ENCODE assay signal across 8 cellular contexts in the genomic region with DNA sequence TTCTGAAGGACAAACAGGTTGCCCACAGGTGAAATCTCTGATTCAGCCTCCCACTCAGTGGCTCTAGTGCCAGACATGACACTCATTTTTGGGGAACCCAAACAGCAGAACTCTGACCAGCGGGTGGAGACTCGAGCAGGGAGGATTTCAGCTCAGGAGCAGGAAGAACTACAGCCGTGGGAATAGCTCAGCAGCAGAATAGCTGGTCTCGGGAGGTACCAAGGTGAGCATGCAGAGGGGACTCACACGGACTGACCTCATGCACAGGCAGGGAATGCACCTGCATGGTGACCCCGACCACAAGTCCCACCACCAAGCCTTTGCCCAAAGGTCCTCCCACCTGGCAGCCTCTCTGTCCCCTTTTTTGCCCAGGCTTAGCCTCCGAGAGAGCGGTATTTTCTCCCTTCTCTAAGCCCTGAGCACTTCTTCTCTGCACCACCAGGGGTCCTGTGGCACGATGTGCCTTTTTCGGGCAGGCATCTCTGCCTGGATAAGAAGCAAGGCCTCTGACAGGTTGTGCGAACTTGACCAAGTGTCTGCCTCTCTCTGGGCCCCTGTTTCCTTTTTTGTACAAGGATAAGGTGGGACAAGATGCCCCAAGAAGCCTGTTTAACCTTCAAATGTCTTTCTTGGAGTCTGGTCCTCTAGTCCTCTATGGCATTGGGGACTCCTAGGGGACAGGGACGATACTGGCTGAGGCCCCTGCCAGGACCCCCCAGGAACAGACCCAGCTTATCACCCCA. TPM values are rescaled to one million over a fixed set of nuclear protein-coding genes. Genes with fewer than 3 reads are reported as not detected.
DNase-seq lines count a peak whose midpoint lies in the region; ATAC-seq, FAIRE-seq and TF ChIP-seq lines count a peak whose summit lies in the region.

No MANE protein-coding gene starts in this region.

- no peak for TF ChIP-seq POLR2A in H1 (IDR thresholded peaks at IDR 0.05; ENCODE audit: control extremely low read depth in 1 of 2, low read depth in 2 of 2, low read length in 2 of 2)

- no peak overlapping the region; the same call in 1 of the 2 replicates for H2BK15ac ChIP-seq in H1 (ENCODE audit: low read length)

- no peak for TF ChIP-seq EP300 in H1 (IDR thresholded peaks at IDR 0.05; ENCODE audit: borderline replicate concordance in 1 of 2, low read depth in 2 of 2, low read length in 2 of 2)

- H3K27me3 Mint-ChIP-seq in activated CD4-positive, alpha-beta memory T cell treated with anti-CD3 and anti-CD28 coated beads, Interleukin-2, amount 10 ng/mL, durations not matched to agents 7 days and 5 days: peaks cover 2% of the 10 kb centered on the region
- H3K27me3 Mint-ChIP-seq in nephron progenitor cell (ENCODE audit: low read depth, poor library complexity): peaks cover 18% of the 10 kb centered on the region

- intact Hi-C loops in Right ventricle myocardium inferior (cut with DNase I) (no loop called here), cardiac septum (cut with DNase I) (loop anchor here (1.0 kb wide), 1 partner anchor 20 kb away; no protein-coding TSS in a partner anchor)

- POLR2A ChIA-PET in activated CD4-positive, alpha-beta memory T cell treated with anti-CD3 and anti-CD28 coated beads, Interleukin-2, amount 10 ng/mL, durations not matched to agents 7 days and 5 days (lab: Charles Lee): interaction anchor here (1.0 to 1.3 kb wide), 2 partner anchors 15 to 19 kb away, joined by 3 to 4 read pairs; no protein-coding TSS in a partner anchor
- POLR2A ChIA-PET in H1 (lab: Charles Lee; ENCODE audit: partially characterized antibody): interaction anchor here (0.6 to 1.5 kb wide), 2 partner anchors 12 to 37 kb away, joined by 3 read pairs; no protein-coding TSS in a partner anchor

- H2BK12ac ChIP-seq in H1 (ENCODE audit: low read depth, low read length): peak overlapping the region; percentile 2; the same call in 1 of the 2 replicates

- peak; percentile 73 for ATAC-seq in Right ventricle myocardium inferior
- no peak for ATAC-seq in GM19328 (IDR thresholded peaks at IDR 0.05; ENCODE audit: unreplicated experiment)

- H3K27ac ChIP-seq in H1 (ENCODE audit: low read depth, low read length): no peak overlapping the region

- H3K36me3 Mint-ChIP-seq in activated CD4-positive, alpha-beta memory T cell treated with anti-CD3 and anti-CD28 coated beads, Interleukin-2, amount 10 ng/mL, durations not matched to agents 7 days and 5 days (ENCODE audit: low read depth): no peaks in the 10 kb centered on the region
- H3K36me3 Mint-ChIP-seq in nephron progenitor cell (ENCODE audit: low read depth): no peaks in the 10 kb centered on the region

- H2AFZ ChIP-seq in H1 (ENCODE audit: low read length): peak overlapping the region; percentile 75

- H2BK5ac ChIP-seq in H1 (ENCODE audit: low read depth, low read length): no peak overlapping the region

- no peaks in the 10 kb centered on the region for H3K79me2 ChIP-seq in H1 (ENCODE audit: control insufficient read depth in 1 of 2, insufficient read depth in 2 of 2, low read length in 2 of 2)

- peaks cover 11% of the 10 kb centered on the region for H3K4me1 Mint-ChIP-seq in activated CD4-positive, alpha-beta memory T cell treated with anti-CD3 and anti-CD28 coated beads, Interleukin-2, amount 10 ng/mL, durations not matched to agents 7 days and 5 days
- H3K4me1 Mint-ChIP-seq in nephron progenitor cell: peaks cover 4% of the 10 kb centered on the region

- no peak overlapping the region for H3K4me3 ChIP-seq in H1 (ENCODE audit: extremely low read depth in 1 of 4, insufficient read depth in 2 of 4, low read depth in 3 of 4, low read length in 4 of 4)

- H3K4me2 ChIP-seq in H1 (ENCODE audit: insufficient read depth in 1 of 2, low read depth in 2 of 2, low read length in 2 of 2): peak overlapping the region; percentile 1 to 47; a peak in 2 of 4 replicates

- no peak overlapping the region for H3K23ac ChIP-seq in H1 (ENCODE audit: insufficient read length)

- no peaks in the 10 kb centered on the region for H3K9me3 ChIP-seq in H1 (ENCODE audit: insufficient read depth in 2 of 2, low read depth in 1 of 2, low read length in 1 of 2)

- no peaks in the 10 kb centered on the region for H3K79me1 ChIP-seq in H1 (ENCODE audit: low read depth, low read length)

- 43% methylated on average over 12 of the region's 12 CpGs; no CpG with 5 or more reads in 1 of the 2 experiments for WGBS in H1 (ENCODE audit: extremely low coverage in 1 of 2, insufficient coverage in 1 of 2, insufficient read length in 1 of 2, insufficient replicate concordance in 2 of 2, low coverage in 1 of 2, low lambda C conversion rate in 2 of 2, missing lambda C conversion rate in 1 of 2), 2 experiments

- peak; percentile 89 for FAIRE-seq in H1 (lab: Jason Lieb, UNC)

- H3K18ac ChIP-seq in H1 (ENCODE audit: extremely low read depth, low read length): peak overlapping the region; percentile 71; the same call in 1 of the 2 replicates

- H4K5ac ChIP-seq in H1 (ENCODE audit: insufficient read length, low read depth, low read length): no peak overlapping the region

- TF ChIP-seq CTCF in H1 (IDR thresholded peaks at IDR 0.05; ENCODE audit: control extremely low read depth in 1 of 3, insufficient read depth in 1 of 3, low read depth in 1 of 3, low read length in 3 of 3) (peak; percentile 72 to 92 (median 80)), nephron progenitor cell (IDR thresholded peaks at IDR 0.05) (peak; percentile 85)

- no peaks in the 10 kb centered on the region for H3K9me3 Mint-ChIP-seq in activated CD4-positive, alpha-beta memory T cell treated with anti-CD3 and anti-CD28 coated beads, Interleukin-2, amount 10 ng/mL, durations not matched to agents 7 days and 5 days
- H3K9me3 Mint-ChIP-seq in nephron progenitor cell: no peaks in the 10 kb centered on the region

- H2BK120ac ChIP-seq in H1 (replicated peaks; ENCODE audit: low read depth, low read length): no peak overlapping the region

- H3K4me1 ChIP-seq in H1 (replicated peaks in 1 of 4; ENCODE audit: control insufficient read depth in 3 of 4, insufficient read depth in 4 of 4, low read length in 3 of 4): peaks cover 0 to 5% (median 1%) of the 10 kb centered on the region in 4 experiments; a peak in 4 of 7 replicates

- H3K4me3 Mint-ChIP-seq in activated CD4-positive, alpha-beta memory T cell treated with anti-CD3 and anti-CD28 coated beads, Interleukin-2, amount 10 ng/mL, durations not matched to agents 7 days and 5 days: no peak overlapping the region
- no peak overlapping the region for H3K4me3 Mint-ChIP-seq in nephron progenitor cell

- no peak overlapping the region for H4K8ac ChIP-seq in H1 (ENCODE audit: extremely low read depth, insufficient read depth, low read length)

- H3K27me3 ChIP-seq in H1 (replicated peaks in 1 of 4; ENCODE audit: control insufficient read depth in 3 of 4, extremely low read depth in 1 of 4, insufficient read depth in 3 of 4, low read length in 3 of 4): no peaks in the 10 kb centered on the region

- peak overlapping the region; percentile 2 for H4K91ac ChIP-seq in H1 (replicated peaks; ENCODE audit: insufficient read length, low read length)

- H3K4ac ChIP-seq in H1 (replicated peaks; ENCODE audit: insufficient read length, low read depth, low read length): no peak overlapping the region

- H3K9ac ChIP-seq in H1 (replicated peaks in 1 of 4; ENCODE audit: extremely low read depth in 1 of 4, low read depth in 3 of 4, low read length in 3 of 4): no peak overlapping the region

- DNase-seq in Right ventricle myocardium inferior (ENCODE audit: missing footprints) (peak; percentile 75), cardiac septum (ENCODE audit: low spot score) (no peak), NCI-H2171 treated with DMSO at 0.1 percent for 48 hours (lab: John Stamatoyannopoulos, UW) (peak; percentile 16), H1 (ENCODE audit: low read depth in 1 of 2, low spot score in 2 of 2) (peak in 1 of 2 experiments; percentile 83), nephron progenitor cell (peak; percentile 61), NCI-H187 treated with DMSO at 0.1 percent for 48 hours (lab: John Stamatoyannopoulos, UW) (no peak)
- DNase-seq in activated CD4-positive, alpha-beta memory T cell treated with anti-CD3 and anti-CD28 coated beads, Interleukin-2, amount 10 ng/mL, durations not matched to agents 7 days and 5 days: peak; percentile 72

- H3K14ac ChIP-seq in H1 (ENCODE audit: insufficient read length): no peak overlapping the region

- peak; percentile 57 to 68 for TF ChIP-seq RAD21 in H1 (IDR thresholded peaks at IDR 0.05 in 1 of 2, conservative IDR thresholded peaks at IDR 0.05 in 1 of 2; ENCODE audit: low read depth in 2 of 2, low read length in 2 of 2)

- H3K27ac Mint-ChIP-seq in activated CD4-positive, alpha-beta memory T cell treated with anti-CD3 and anti-CD28 coated beads, Interleukin-2, amount 10 ng/mL, durations not matched to agents 7 days and 5 days: no peak overlapping the region
- H3K27ac Mint-ChIP-seq in nephron progenitor cell: no peak overlapping the region

- no peaks in the 10 kb centered on the region for H4K20me1 ChIP-seq in H1 (replicated peaks in 1 of 2; ENCODE audit: control insufficient read depth in 1 of 2, insufficient read depth in 2 of 2, low read length in 2 of 2)

- no peak overlapping the region for H2AK5ac ChIP-seq in H1 (ENCODE audit: low read depth, low read length)

- no peaks in the 10 kb centered on the region for H3K23me2 ChIP-seq in H1 (ENCODE audit: low read depth, low read length)

- no peak overlapping the region; the same call in none of the 2 replicates for H2BK20ac ChIP-seq in H1 (ENCODE audit: low read length)

- no peak overlapping the region for H3K56ac ChIP-seq in H1 (replicated peaks; ENCODE audit: insufficient read length, low read depth, low read length)

- CTCF ChIA-PET in activated CD4-positive, alpha-beta memory T cell treated with anti-CD3 and anti-CD28 coated beads, Interleukin-2, amount 10 ng/mL, durations not matched to agents 7 days and 5 days (lab: Charles Lee): interaction anchor here (0.6 to 2.4 kb wide), 10 partner anchors 10 to 213 kb away, joined by 3 to 35 read pairs (median 3); no protein-coding TSS in a partner anchor
- CTCF ChIA-PET in H1 (lab: Charles Lee; ENCODE audit: partially characterized antibody): interaction anchor here (0.5 to 2.8 kb wide), 21 partner anchors 8 to 358 kb away, joined by 3 to 30 read pairs (median 4); no protein-coding TSS in a partner anchor

- H3K36me3 ChIP-seq in H1 (ENCODE audit: control insufficient read depth in 2 of 4, insufficient read depth in 4 of 4, low read length in 3 of 4): no peaks in the 10 kb centered on the region

RNA-seq across cellular contexts. Expression of a gene that starts 8.8 kb away (rescaled TPM):
- 5.1 TPM for total RNA-seq in Right ventricle myocardium inferior
- 3.8 TPM for total RNA-seq in cardiac septum
- not detected for total RNA-seq in activated CD4-positive, alpha-beta memory T cell treated with anti-CD3 and anti-CD28 coated beads, Interleukin-2, amount 10 ng/mL, durations not matched to agents 7 days and 5 days
- 0.22 and 0.36 TPM in 2 replicates for total RNA-seq in H1 (2021; fragmentation: NEBNext Ultra II Directional; extraction: Animal tissue kit (Norgen Biotek cat#: 25700))
- polyA plus RNA-seq in H1 (2011; rRNA removed): 0.86 and 0.95 TPM in 2 replicates
- polyA plus RNA-seq in H1 (2011; cell fraction: cytosol; rRNA removed): 0.62 TPM
- 1.6 TPM for polyA plus RNA-seq in H1 (2011; cell fraction: nucleus; rRNA removed)
- 0.39 to 0.50 TPM (median 0.42 TPM) in 3 of 4 replicates, not detected in the other for polyA plus RNA-seq in H1 (2012, experiment 1 of 2)
- polyA plus RNA-seq in H1 (2012, experiment 2 of 2): 0.18 TPM
- 0.34 TPM for polyA plus RNA-seq in H1 (2013, experiment 1 of 2)
- polyA plus RNA-seq in H1 (2013, experiment 2 of 2): 0.33 TPM
- 0.57 and 1.2 TPM in 2 replicates for polyA minus RNA-seq in H1 (2011; rRNA and poly(A)+ RNA removed)
- polyA minus RNA-seq in H1 (2011; cell fraction: cytosol; rRNA and poly(A)+ RNA removed): not detected
- polyA minus RNA-seq in H1 (2011; cell fraction: nucleus; rRNA and poly(A)+ RNA removed): 0.60 TPM

RNA-seq across cellular contexts. Expression of a gene that starts 28.2 kb away (rescaled TPM):
- total RNA-seq in Right ventricle myocardium inferior (34.6 TPM), cardiac septum (32.4 TPM)
- total RNA-seq in activated CD4-positive, alpha-beta memory T cell treated with anti-CD3 and anti-CD28 coated beads, Interleukin-2, amount 10 ng/mL, durations not matched to agents 7 days and 5 days: 100 to 1,000 TPM; 577 to 593 TPM
- total RNA-seq in H1 (2021; fragmentation: NEBNext Ultra II Directional; extraction: Animal tissue kit (Norgen Biotek cat#: 25700)): 4.9 and 6.1 TPM in 2 replicates
- 13.0 and 13.2 TPM in 2 replicates for polyA plus RNA-seq in H1 (2011; rRNA removed)
- 12.3 TPM for polyA plus RNA-seq in H1 (2011; cell fraction: cytosol; rRNA removed)
- polyA plus RNA-seq in H1 (2011; cell fraction: nucleus; rRNA removed): 8.3 TPM
- polyA plus RNA-seq in H1 (2012, experiment 1 of 2): 9.7 to 19.5 TPM (median 15.7 TPM) in 4 replicates
- polyA plus RNA-seq in H1 (2012, experiment 2 of 2): 15.5 TPM
- 9.2 TPM for polyA plus RNA-seq in H1 (2013, experiment 1 of 2)
- 11.9 TPM for polyA plus RNA-seq in H1 (2013, experiment 2 of 2)
- polyA minus RNA-seq in H1 (2011; rRNA and poly(A)+ RNA removed): 0.79 and 1.7 TPM in 2 replicates
- 2.9 TPM for polyA minus RNA-seq in H1 (2011; cell fraction: cytosol; rRNA and poly(A)+ RNA removed)
- polyA minus RNA-seq in H1 (2011; cell fraction: nucleus; rRNA and poly(A)+ RNA removed): 1.9 TPM

RNA-seq across cellular contexts. Expression of a gene that starts 39.9 kb away (rescaled TPM):
- total RNA-seq in Right ventricle myocardium inferior: 51.2 TPM
- total RNA-seq in cardiac septum: 57.7 TPM
- 10 to 100 TPM; 16.9 to 18.9 TPM for total RNA-seq in activated CD4-positive, alpha-beta memory T cell treated with anti-CD3 and anti-CD28 coated beads, Interleukin-2, amount 10 ng/mL, durations not matched to agents 7 days and 5 days
- total RNA-seq in H1 (2021; fragmentation: NEBNext Ultra II Directional; extraction: Animal tissue kit (Norgen Biotek cat#: 25700)): 35.1 and 39.4 TPM in 2 replicates
- 4.4 and 8.6 TPM in 2 replicates for polyA plus RNA-seq in H1 (2011; rRNA removed)
- polyA plus RNA-seq in H1 (2011; cell fraction: cytosol; rRNA removed): 3.3 TPM
- 17.1 TPM for polyA plus RNA-seq in H1 (2011; cell fraction: nucleus; rRNA removed)
- polyA plus RNA-seq in H1 (2012, experiment 1 of 2): 18.4 to 23.0 TPM (median 21.1 TPM) in 4 replicates
- 17.0 TPM for polyA plus RNA-seq in H1 (2012, experiment 2 of 2)
- polyA plus RNA-seq in H1 (2013, experiment 1 of 2): 11.2 TPM
- polyA plus RNA-seq in H1 (2013, experiment 2 of 2): 11.1 TPM
- polyA minus RNA-seq in H1 (2011; rRNA and poly(A)+ RNA removed): 4.4 and 6.1 TPM in 2 replicates
- polyA minus RNA-seq in H1 (2011; cell fraction: cytosol; rRNA and poly(A)+ RNA removed): 11.9 TPM
- polyA minus RNA-seq in H1 (2011; cell fraction: nucleus; rRNA and poly(A)+ RNA removed): 10.5 TPM

Comparison
In these comparisons a context has a peak if more than half of its experiments do, and no peak if none do; other contexts are left out.
1. DNase-seq: peak in Right ventricle myocardium inferior (single experiment), NCI-H2171 treated with DMSO at 0.1 percent for 48 hours (single experiment), activated CD4-positive, alpha-beta memory T cell treated with anti-CD3 and anti-CD28 coated beads, Interleukin-2, amount 10 ng/mL, durations not matched to agents 7 days and 5 days (single experiment) and nephron progenitor cell (single experiment); none in cardiac septum (single experiment) and NCI-H187 treated with DMSO at 0.1 percent for 48 hours (single experiment).
2. RNA of a gene that starts 28.2 kb away (total RNA-seq): 577 to 593 TPM in activated CD4-positive, alpha-beta memory T cell treated with anti-CD3 and anti-CD28 coated beads, Interleukin-2, amount 10 ng/mL, durations not matched to agents 7 days and 5 days; 34.6 TPM in Right ventricle myocardium inferior (single experiment), 32.4 TPM in cardiac septum (single experiment) and 4.9 to 6.1 TPM in H1; every median in the first group is over 10 times any median in the second.